ENCODE assay signal across 9 cellular contexts in genomic region chr7:148563583-148564274, GRCh38. TPM values are rescaled to one million over a fixed set of nuclear protein-coding genes. Genes with fewer than 3 reads are reported as not detected.
A peak's percentile ranks its signal among the peaks of the same experiment; 100 is the strongest.
DNase-seq lines count a peak whose midpoint lies in the region; ATAC-seq, FAIRE-seq and TF ChIP-seq lines count a peak whose summit lies in the region.
"Had no signal": no experiment of that assay in that cellular context is flagged by ENCODE, and none has a peak within 500 bp of the region (broad histone marks: within the 10 kb centered on the region; RNA-seq: fewer than 3 reads in every experiment).

No MANE protein-coding gene starts in this region.

- H2BK5ac ChIP-seq in H9 (ENCODE audit: insufficient read length, low read length) = no peak overlapping the region

- no peaks in the 10 kb centered on the region for H3K79me2 ChIP-seq in H9 (ENCODE audit: insufficient read depth, low read length)

- peak overlapping the region; percentile 52 for H3K27ac ChIP-seq in subcutaneous abdominal adipose tissue (ENCODE audit: low read depth, low read length)
- H3K27ac ChIP-seq in H9 (ENCODE audit: insufficient read length, low read depth, low read length) = no peak overlapping the region

- no peak overlapping the region for H3K14ac ChIP-seq in H9 (ENCODE audit: insufficient read depth, low read length)

- FAIRE-seq in urothelium cell line (lab: Jason Lieb, UNC) = no peak

- no peaks in the 10 kb centered on the region for H3K27me3 ChIP-seq in subcutaneous abdominal adipose tissue (ENCODE audit: control insufficient read depth in 5 of 5, insufficient read depth in 4 of 5, low read length in 5 of 5)
- H3K27me3 ChIP-seq in H9 (ENCODE audit: insufficient read depth, low read length) = no peaks in the 10 kb centered on the region

- no peak for DNase-seq in activated T-cell treated with anti-CD3 and anti-CD28 coated beads, Interleukin-2, amount 50 U/mL, for 4 hours
- DNase-seq in activated T-cell treated with anti-CD3 and anti-CD28 coated beads for 4 hours (no peak), H9 (no peak), urothelium cell line (ENCODE audit: low spot score) (no peak), UCSD-AML1 (lab: John Stamatoyannopoulos, UW; ENCODE audit: unreplicated experiment) (no peak)
- DNase-seq in activated T-helper 2 cell treated with anti-CD3 and anti-CD28 coated beads, Interferon-gamma antibody, Interleukin-2, Interleukin-4, amounts not matched to agents 10 μg/mL and 5 μg/mL and 100 μg/mL, durations not matched to agents 14 hours and 24 hours and 36 hours (ENCODE audit: low spot score) = no peak
- DNase-seq: NCI-H1048 had no signal

- no peak overlapping the region for H4K91ac ChIP-seq in H9 (ENCODE audit: insufficient read length, low read depth, low read length)

- H3K4me2 ChIP-seq in H9 (ENCODE audit: insufficient read depth, insufficient read length, low read length) = no peak overlapping the region

- no peak overlapping the region for H2AK5ac ChIP-seq in H9 (ENCODE audit: insufficient read length, low read length)

- H3K4me1 ChIP-seq in subcutaneous abdominal adipose tissue (ENCODE audit: control insufficient read depth in 5 of 5, insufficient read depth in 5 of 5, low read length in 5 of 5) = peaks cover 0 to 19% (median 4%) of the 10 kb centered on the region in 5 donors
- H3K4me1 ChIP-seq in H9 (ENCODE audit: insufficient read depth, low read length) = no peaks in the 10 kb centered on the region; the same call in 1 of the 2 replicates

- H3K23ac ChIP-seq in H9 (ENCODE audit: insufficient read length, low read depth, low read length) = no peak overlapping the region

- no peak overlapping the region for H2AFZ ChIP-seq in H9 (ENCODE audit: low read length)

- no peak overlapping the region for H4K8ac ChIP-seq in H9 (replicated peaks; ENCODE audit: insufficient read length, low read depth, low read length)

- no peak overlapping the region for H2BK12ac ChIP-seq in H9 (ENCODE audit: insufficient read length, low read depth, low read length)

- no peak overlapping the region for H3K4ac ChIP-seq in H9 (ENCODE audit: low read depth, low read length)

- no peaks in the 10 kb centered on the region for H3K36me3 ChIP-seq in subcutaneous abdominal adipose tissue (ENCODE audit: control insufficient read depth in 5 of 5, insufficient read depth in 5 of 5, low read length in 5 of 5)

- H3K9me3 Mint-ChIP-seq in activated T-cell treated with anti-CD3 and anti-CD28 coated beads, Interleukin-2, amount 50 U/mL, for 4 hours = no peaks in the 10 kb centered on the region
- peaks cover 9% of the 10 kb centered on the region for H3K9me3 Mint-ChIP-seq in activated T-helper 2 cell treated with anti-CD3 and anti-CD28 coated beads, Interferon-gamma antibody, Interleukin-2, Interleukin-4, amounts not matched to agents 10 μg/mL and 5 μg/mL and 100 μg/mL, durations not matched to agents 14 hours and 24 hours and 36 hours
- peaks cover 8 to 15% of the 10 kb centered on the region in 2 experiments for H3K9me3 Mint-ChIP-seq in H9

- peak; percentile 8 to 18 for ATAC-seq in activated T-cell treated with anti-CD3 and anti-CD28 coated beads, Interleukin-2, amount 50 U/mL, for 4 hours
- ATAC-seq in HG02642 (IDR thresholded peaks at IDR 0.05; ENCODE audit: poor library complexity, unreplicated experiment) = peak; percentile 40

- no peak overlapping the region for H2BK20ac ChIP-seq in H9 (ENCODE audit: low read depth, low read length, poor library complexity, severe bottlenecking)

- no peak overlapping the region for H2BK15ac ChIP-seq in H9 (ENCODE audit: low read depth, low read length)

- H3T11ph ChIP-seq in H9 (ENCODE audit: low read length) = no peak overlapping the region

- H3K27ac Mint-ChIP-seq in activated T-helper 2 cell treated with anti-CD3 and anti-CD28 coated beads, Interferon-gamma antibody, Interleukin-2, Interleukin-4, amounts not matched to agents 10 μg/mL and 5 μg/mL and 100 μg/mL, durations not matched to agents 14 hours and 24 hours and 36 hours = peak overlapping the region; percentile 75
- H3K27ac Mint-ChIP-seq in H9 = no peak overlapping the region

- no peak overlapping the region for H3K56ac ChIP-seq in H9 (ENCODE audit: insufficient read length, low read depth, low read length)

- H3K9me3 ChIP-seq in subcutaneous abdominal adipose tissue (ENCODE audit: control insufficient read depth in 5 of 5, low read length in 5 of 5) (peaks cover 0 to 4% (median 0%) of the 10 kb centered on the region in 5 donors), H9 (ENCODE audit: control insufficient read depth, low read depth, low read length) (no peaks in the 10 kb centered on the region)

- no peak overlapping the region for H4K5ac ChIP-seq in H9 (ENCODE audit: insufficient read length, low read depth, low read length)

- intact Hi-C loops in activated T-helper 2 cell treated with anti-CD3 and anti-CD28 coated beads, Interferon-gamma antibody, Interleukin-2, Interleukin-4, amounts not matched to agents 10 μg/mL and 5 μg/mL and 100 μg/mL, durations not matched to agents 14 hours and 24 hours and 36 hours (cut with micrococcal nuclease) = loop anchor here (1.0 to 10.0 kb wide), 3 partner anchors 21 to 135 kb away; partner anchors contain the start of gene CUL1

- H3K36me3 Mint-ChIP-seq in activated T-cell treated with anti-CD3 and anti-CD28 coated beads, Interleukin-2, amount 50 U/mL, for 4 hours (ENCODE audit: insufficient read depth) = no peaks in the 10 kb centered on the region
- H3K36me3 Mint-ChIP-seq in activated T-helper 2 cell treated with anti-CD3 and anti-CD28 coated beads, Interferon-gamma antibody, Interleukin-2, Interleukin-4, amounts not matched to agents 10 μg/mL and 5 μg/mL and 100 μg/mL, durations not matched to agents 14 hours and 24 hours and 36 hours (ENCODE audit: low read depth) = peaks cover 6% of the 10 kb centered on the region
- peaks cover 2 to 16% (median 5%) of the 10 kb centered on the region in 3 experiments; a peak in 3 of 7 replicates for H3K36me3 Mint-ChIP-seq in H9 (ENCODE audit: insufficient read depth in 1 of 3, low read depth in 3 of 3)

- no peak overlapping the region for H3K18ac ChIP-seq in H9 (ENCODE audit: insufficient read length, low read depth, low read length)

- no CpG with 5 or more reads among the region's 4 CpGs for WGBS in H9 (ENCODE audit: extremely low coverage, insufficient read length, low lambda C conversion rate)

- H3K23me2 ChIP-seq in H9 (ENCODE audit: insufficient read length, low read depth, low read length, poor library complexity, severe bottlenecking) = no peaks in the 10 kb centered on the region

- peak overlapping the region in 1 of 5 donors; percentile 4 for H3K4me3 ChIP-seq in subcutaneous abdominal adipose tissue (ENCODE audit: low read depth in 1 of 5, low read length in 5 of 5)

- peaks cover 20% of the 10 kb centered on the region for H3K4me1 Mint-ChIP-seq in activated T-cell treated with anti-CD3 and anti-CD28 coated beads, Interleukin-2, amount 50 U/mL, for 4 hours (ENCODE audit: low read depth)
- peaks cover 16% of the 10 kb centered on the region for H3K4me1 Mint-ChIP-seq in activated T-helper 2 cell treated with anti-CD3 and anti-CD28 coated beads, Interferon-gamma antibody, Interleukin-2, Interleukin-4, amounts not matched to agents 10 μg/mL and 5 μg/mL and 100 μg/mL, durations not matched to agents 14 hours and 24 hours and 36 hours (ENCODE audit: low read depth)
- H3K4me1 Mint-ChIP-seq in H9 = peaks cover 18 to 27% of the 10 kb centered on the region in 2 experiments

- TF ChIP-seq CTCF in H9 (conservative IDR thresholded peaks at IDR 0.05) = no peak

- H3K79me1 ChIP-seq in H9 (ENCODE audit: insufficient read depth, low read depth, low read length, poor library complexity, severe bottlenecking) = no peaks in the 10 kb centered on the region

- peaks cover 10% of the 10 kb centered on the region for H3K27me3 Mint-ChIP-seq in activated T-cell treated with anti-CD3 and anti-CD28 coated beads, Interleukin-2, amount 50 U/mL, for 4 hours (ENCODE audit: low read depth)
- peaks cover 21% of the 10 kb centered on the region for H3K27me3 Mint-ChIP-seq in activated T-helper 2 cell treated with anti-CD3 and anti-CD28 coated beads, Interferon-gamma antibody, Interleukin-2, Interleukin-4, amounts not matched to agents 10 μg/mL and 5 μg/mL and 100 μg/mL, durations not matched to agents 14 hours and 24 hours and 36 hours (ENCODE audit: low read depth)
- H3K27me3 Mint-ChIP-seq in H9 (ENCODE audit: low read depth) = peaks cover 1% of the 10 kb centered on the region; the same call in 1 of the 2 replicates

- no peaks in the 10 kb centered on the region for H4K20me1 ChIP-seq in H9 (ENCODE audit: control insufficient read depth, insufficient read depth, insufficient read length)

- no peak overlapping the region for H3K9ac ChIP-seq in subcutaneous abdominal adipose tissue (ENCODE audit: low read length in 5 of 5)
- no peak overlapping the region for H3K9ac ChIP-seq in H9 (ENCODE audit: extremely low read depth, insufficient read length, low read length)

- H2BK120ac ChIP-seq in H9 (ENCODE audit: low read depth, low read length, poor library complexity, severe bottlenecking) = no peak overlapping the region

- peak overlapping the region; percentile 48 for H3K4me3 Mint-ChIP-seq in activated T-cell treated with anti-CD3 and anti-CD28 coated beads, Interleukin-2, amount 50 U/mL, for 4 hours
- peak overlapping the region; percentile 44 for H3K4me3 Mint-ChIP-seq in activated T-helper 2 cell treated with anti-CD3 and anti-CD28 coated beads, Interferon-gamma antibody, Interleukin-2, Interleukin-4, amounts not matched to agents 10 μg/mL and 5 μg/mL and 100 μg/mL, durations not matched to agents 14 hours and 24 hours and 36 hours (ENCODE audit: low read depth)
- no peak overlapping the region for H3K4me3 Mint-ChIP-seq in H9

RNA-seq across cellular contexts. Expression of gene C7orf33, which starts 26.8 kb away (rescaled TPM):
- not detected for total RNA-seq in activated T-cell treated with anti-CD3 and anti-CD28 coated beads, Interleukin-2, amount 50 U/mL, for 4 hours
- total RNA-seq in activated T-helper 2 cell treated with anti-CD3 and anti-CD28 coated beads, Interferon-gamma antibody, Interleukin-2, Interleukin-4, amounts not matched to agents 10 μg/mL and 5 μg/mL and 100 μg/mL, durations not matched to agents 14 hours and 24 hours and 36 hours = not detected in 2 replicates
- not detected in 2 replicates for total RNA-seq in H9 (2021)

Comparison
In these comparisons a context has a peak if more than half of its experiments do, and no peak if none do; other contexts are left out.
1. H3K4me3 Mint-ChIP-seq: peak in activated T-cell treated with anti-CD3 and anti-CD28 coated beads, Interleukin-2, amount 50 U/mL, for 4 hours (single experiment) and activated T-helper 2 cell treated with anti-CD3 and anti-CD28 coated beads, Interferon-gamma antibody, Interleukin-2, Interleukin-4, amounts not matched to agents 10 μg/mL and 5 μg/mL and 100 μg/mL, durations not matched to agents 14 hours and 24 hours and 36 hours (single experiment); none in H9 (0 of 2).